In genomic region chr1:171141336-171142051, GRCh38 we compare ENCODE assay signal across 12 cellular contexts. TPM values are rescaled to one million over a fixed set of nuclear protein-coding genes. Genes with fewer than 3 reads are reported as not detected.
A peak's percentile ranks its signal among the peaks of the same experiment; 100 is the strongest.
DNase-seq lines count a peak whose midpoint lies in the region; ATAC-seq and TF ChIP-seq lines count a peak whose summit lies in the region.
"Had no signal": no experiment of that assay in that cellular context is flagged by ENCODE, and none has a peak within 500 bp of the region (broad histone marks: within the 10 kb centered on the region; RNA-seq: fewer than 3 reads in every experiment).

No MANE protein-coding gene starts in this region.

- DNase-seq in H4 (ENCODE audit: low spot score), result peak; percentile 88
- DNase-seq in inferior parietal cortex (ENCODE audit: extremely low spot score), result peak; percentile 7
- peak; percentile 95 for DNase-seq in skeletal muscle cell (ENCODE audit: low read depth)
- DNase-seq in GM13976 (ENCODE audit: low spot score), result no peak
- DNase-seq in LoVo (ENCODE audit: low spot score), result no peak
- DNase-seq in middle frontal gyrus (ENCODE audit: extremely low spot score, low spot score), result no peak
- DNase-seq: stimulated activated naive CD8-positive, alpha-beta T cell treated with anti-CD3 and anti-CD28 coated beads, Interleukin-15, Interleukin-2, amounts not matched to agents 100 U/mL and 50 U/mL, for 24 hours had no signal

- H3K9me3 Mint-ChIP-seq in brain, result no peaks in the 10 kb centered on the region

- TF ChIP-seq CTCF in brain (conservative IDR thresholded peaks at IDR 0.05), result no peak
- TF ChIP-seq CTCF in GM13976 (IDR thresholded peaks at IDR 0.05; ENCODE audit: borderline replicate concordance, control extremely low read depth, extremely low read depth, insufficient read depth, missing control alignments), result no peak

- no peak overlapping the region for H3K4me3 ChIP-seq in skeletal muscle cell (ENCODE audit: low read depth, low read length)

- ATAC-seq in HG03139 (IDR thresholded peaks at IDR 0.05; ENCODE audit: unreplicated experiment), result no peak
- ATAC-seq: HCT116; stimulated activated naive CD8-positive, alpha-beta T cell treated with anti-CD3 and anti-CD28 coated beads, Interleukin-15, Interleukin-2, amounts not matched to agents 100 U/mL and 50 U/mL, for 24 hours had no signal

- peak overlapping the region in 4 of 5 experiments; percentile 53 to 96 (median 86) for H3K27ac Mint-ChIP-seq in brain

- in situ Hi-C loops in GM13976 (cut with MboI; ENCODE audit: low sequenced_read_pairs, unreplicated experiment), result no loop called here

- H3K4me3 Mint-ChIP-seq in brain, result peak overlapping the region in 4 of 5 experiments; percentile 18 to 74 (median 42)

- no peaks in the 10 kb centered on the region for H3K36me3 Mint-ChIP-seq in brain

- H3K4me1 Mint-ChIP-seq in brain, result peaks cover 48% of the 10 kb centered on the region

- peaks cover under 1% of the 10 kb centered on the region for H3K27me3 Mint-ChIP-seq in brain

RNA-seq across cellular contexts. Expression of gene FMO2, which starts 43.6 kb away (rescaled TPM):
- total RNA-seq in H4 (2014; rRNA removed; shearing (Covaris generic)), result not detected in 2 replicates
- polyA plus RNA-seq in brain (ENCODE audit: insufficient read depth, low read depth, low replicate concordance), result 0.24 TPM
- total RNA-seq: activated CD8-positive, alpha-beta memory T cell treated with anti-CD3 and anti-CD28 coated beads for 36 hours; NCI-H460 had no signal

RNA-seq across cellular contexts. Expression of gene FMO3, which starts 50.8 kb away (rescaled TPM):
- total RNA-seq in H4 (2014; rRNA removed; shearing (Covaris generic)), result 0.35 and 1.1 TPM in 2 replicates
- polyA plus RNA-seq in brain (ENCODE audit: insufficient read depth, low read depth, low replicate concordance), result 0.59 TPM
- total RNA-seq: activated CD8-positive, alpha-beta memory T cell treated with anti-CD3 and anti-CD28 coated beads for 36 hours; NCI-H460 had no signal

Comparison
In these comparisons a context has a peak if more than half of its experiments do, and no peak if none do; other contexts are left out.
1. DNase-seq: peak in H4 (single experiment), inferior parietal cortex (single experiment) and skeletal muscle cell (single experiment); none in GM13976 (single experiment), LoVo (single experiment) and middle frontal gyrus (single experiment).